In the genomic region with DNA sequence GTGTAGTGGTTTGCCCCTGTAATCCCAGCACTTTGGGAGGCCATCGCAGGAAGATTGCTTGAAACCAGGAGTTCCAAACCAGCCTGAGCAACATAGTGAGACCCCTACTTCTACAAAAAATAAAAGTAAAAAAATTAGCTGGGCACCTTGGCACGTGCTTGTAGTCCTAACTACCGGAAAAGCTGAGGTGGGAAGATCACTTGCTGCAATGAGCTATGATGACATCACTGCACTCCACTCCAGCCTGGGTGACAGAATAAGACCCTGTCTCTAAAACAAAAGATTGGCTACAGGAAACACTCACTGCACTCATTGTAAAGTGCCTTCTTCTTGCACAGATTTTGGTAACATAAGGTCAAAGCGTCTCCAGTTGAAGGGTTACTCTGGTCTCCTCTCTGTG, we compare ENCODE assay signal across 14 cellular contexts.
DNase-seq lines count a peak whose midpoint lies in the region; FAIRE-seq and TF ChIP-seq lines count a peak whose summit lies in the region.
"Had no signal": no experiment of that assay in that cellular context is flagged by ENCODE, and none has a peak within 500 bp of the region (broad histone marks: within the 10 kb centered on the region; RNA-seq: fewer than 3 reads in every experiment).

No MANE protein-coding gene starts in this region.

- intact Hi-C loops in activated CD4-positive, alpha-beta memory T cell treated with anti-CD3 and anti-CD28 coated beads for 36 hours (cut with micrococcal nuclease) = no loop called here

- H3K27me3 Mint-ChIP-seq in H9 (ENCODE audit: low read depth) (no peaks in the 10 kb centered on the region), progenitor cell of endocrine pancreas (no peaks in the 10 kb centered on the region)
- no peaks in the 10 kb centered on the region for H3K27me3 Mint-ChIP-seq in activated CD4-positive, alpha-beta memory T cell treated with anti-CD3 and anti-CD28 coated beads for 36 hours

- WGBS in H9 (ENCODE audit: extremely low coverage, insufficient read length, low lambda C conversion rate) = no CpG with 5 or more reads among the region's 4 CpGs

- no peak for FAIRE-seq in HTR-8/SVneo (lab: Jason Lieb, UNC)
- FAIRE-seq: A549, GM19239 had no signal

- H3K14ac ChIP-seq in H9 (ENCODE audit: insufficient read depth, low read length) = no peak overlapping the region

- DNase-seq in H9 (no peak), dermis blood vessel endothelial cell (peak; percentile 37), progenitor cell of endocrine pancreas (ENCODE audit: low spot score, unreplicated experiment) (no peak), NCI-H82 (lab: John Stamatoyannopoulos, UW) (no peak), HTR-8/SVneo (ENCODE audit: insufficient read length, low spot score) (no peak)
- no peak for DNase-seq in activated CD4-positive, alpha-beta memory T cell treated with anti-CD3 and anti-CD28 coated beads for 36 hours
- DNase-seq: CD8-positive, alpha-beta T cell; COR-L47; DND-41; GDM1 had no signal

- H3K79me2 ChIP-seq in H9 (ENCODE audit: insufficient read depth, low read length) = no peaks in the 10 kb centered on the region
- H3K79me2 ChIP-seq in KMS-11 (ENCODE audit: insufficient read depth, low read depth) = no peaks in the 10 kb centered on the region

- H2BK20ac ChIP-seq in H9 (ENCODE audit: low read depth, low read length, poor library complexity, severe bottlenecking) = no peak overlapping the region

- H3K27ac Mint-ChIP-seq in H9 (no peak overlapping the region), progenitor cell of endocrine pancreas (peak overlapping the region; percentile 58)
- no peak overlapping the region for H3K27ac Mint-ChIP-seq in activated CD4-positive, alpha-beta memory T cell treated with anti-CD3 and anti-CD28 coated beads for 36 hours
- H3K27ac Mint-ChIP-seq: CD14-positive monocyte; CD8-positive, alpha-beta T cell had no signal

- H3K79me1 ChIP-seq in H9 (ENCODE audit: insufficient read depth, low read depth, low read length, poor library complexity, severe bottlenecking) = no peaks in the 10 kb centered on the region

- no peak overlapping the region for H3K4me2 ChIP-seq in H9 (ENCODE audit: insufficient read depth, insufficient read length, low read length)
- H3K4me2 ChIP-seq in KMS-11 = peak overlapping the region; percentile 89
- H3K4me2 ChIP-seq: A549 had no signal

- CTCF ChIA-PET in activated CD4-positive, alpha-beta memory T cell treated with anti-CD3 and anti-CD28 coated beads for 36 hours (lab: Charles Lee) = no interaction called here

- H4K8ac ChIP-seq in H9 (replicated peaks; ENCODE audit: insufficient read length, low read depth, low read length) = no peak overlapping the region

- H3K4me3 Mint-ChIP-seq in H9 (no peak overlapping the region), progenitor cell of endocrine pancreas (ENCODE audit: low read depth) (no peak overlapping the region)
- H3K4me3 Mint-ChIP-seq in activated CD4-positive, alpha-beta memory T cell treated with anti-CD3 and anti-CD28 coated beads for 36 hours = no peak overlapping the region
- H3K4me3 Mint-ChIP-seq: CD14-positive monocyte; CD8-positive, alpha-beta T cell had no signal

- no peak overlapping the region for H3K4ac ChIP-seq in H9 (ENCODE audit: low read depth, low read length)

- H3K4me1 ChIP-seq in H9 (ENCODE audit: insufficient read depth, low read length) = no peaks in the 10 kb centered on the region; the same call in 1 of the 2 replicates
- H3K4me1 ChIP-seq in KMS-11 (ENCODE audit: low read depth, poor library complexity, severe bottlenecking) = peaks cover 57% of the 10 kb centered on the region
- H3K4me1 ChIP-seq: A549 had no signal

- H4K5ac ChIP-seq in H9 (ENCODE audit: insufficient read length, low read depth, low read length) = no peak overlapping the region

- no peak overlapping the region for H3K23ac ChIP-seq in H9 (ENCODE audit: insufficient read length, low read depth, low read length)

- H4K20me1 ChIP-seq in H9 (ENCODE audit: control insufficient read depth, insufficient read depth, insufficient read length) = no peaks in the 10 kb centered on the region
- no peaks in the 10 kb centered on the region for H4K20me1 ChIP-seq in KMS-11 (ENCODE audit: insufficient read depth)

- no peak for TF ChIP-seq CTCF in H9 (conservative IDR thresholded peaks at IDR 0.05)
- TF ChIP-seq CTCF in KMS-11 (conservative IDR thresholded peaks at IDR 0.05; ENCODE audit: low read depth, low read length) = no peak
- no peak for TF ChIP-seq CTCF in progenitor cell of endocrine pancreas (IDR thresholded peaks at IDR 0.05; ENCODE audit: unreplicated experiment)

- POLR2A ChIA-PET in activated CD4-positive, alpha-beta memory T cell treated with anti-CD3 and anti-CD28 coated beads for 36 hours (lab: Charles Lee) = no interaction called here

- H3T11ph ChIP-seq in H9 (ENCODE audit: low read length) = no peak overlapping the region

- no peak overlapping the region for H2BK120ac ChIP-seq in H9 (ENCODE audit: low read depth, low read length, poor library complexity, severe bottlenecking)

- H2BK5ac ChIP-seq in H9 (ENCODE audit: insufficient read length, low read length) = no peak overlapping the region

- H2AK5ac ChIP-seq in H9 (ENCODE audit: insufficient read length, low read length) = no peak overlapping the region

- H3K56ac ChIP-seq in H9 (ENCODE audit: insufficient read length, low read depth, low read length) = no peak overlapping the region

- H4K91ac ChIP-seq in H9 (ENCODE audit: insufficient read length, low read depth, low read length) = no peak overlapping the region

- no peak overlapping the region for H3K9ac ChIP-seq in H9 (ENCODE audit: extremely low read depth, insufficient read length, low read length)
- H3K9ac ChIP-seq in KMS-11 = no peak overlapping the region

- no peak overlapping the region for H2BK12ac ChIP-seq in H9 (ENCODE audit: insufficient read length, low read depth, low read length)

- H3K9me3 ChIP-seq in H9 (ENCODE audit: control insufficient read depth, low read depth, low read length) = no peaks in the 10 kb centered on the region
- H3K9me3 ChIP-seq: A549 had no signal

- no peaks in the 10 kb centered on the region for H3K23me2 ChIP-seq in H9 (ENCODE audit: insufficient read length, low read depth, low read length, poor library complexity, severe bottlenecking)

- no peaks in the 10 kb centered on the region for H3K9me3 Mint-ChIP-seq in H9
- no peaks in the 10 kb centered on the region for H3K9me3 Mint-ChIP-seq in progenitor cell of endocrine pancreas (ENCODE audit: low read depth)
- H3K9me3 Mint-ChIP-seq in activated CD4-positive, alpha-beta memory T cell treated with anti-CD3 and anti-CD28 coated beads for 36 hours = no peaks in the 10 kb centered on the region
- H3K9me3 Mint-ChIP-seq: CD14-positive monocyte; CD8-positive, alpha-beta T cell had no signal

- H2AFZ ChIP-seq in H9 (ENCODE audit: low read length) (no peak overlapping the region), KMS-11 (ENCODE audit: low read depth) (peak overlapping the region; percentile 52; the same call in 1 of the 2 replicates)

- H3K36me3 ChIP-seq in KMS-11 (ENCODE audit: insufficient read depth) = no peaks in the 10 kb centered on the region

- no peak overlapping the region for H2BK15ac ChIP-seq in H9 (ENCODE audit: low read depth, low read length)

- H3K27ac ChIP-seq in H9 (ENCODE audit: insufficient read length, low read depth, low read length) (no peak overlapping the region), KMS-11 (peak overlapping the region; percentile 93)
- H3K27ac ChIP-seq: A549 had no signal

- H3K4me3 ChIP-seq in KMS-11 (IDR thresholded peaks at IDR 0.05; ENCODE audit: insufficient read depth, low read depth, low read length) = peak overlapping the region; percentile 18
- H3K4me3 ChIP-seq: A549 had no signal

- H3K4me1 Mint-ChIP-seq in H9 = peaks cover 16 to 17% of the 10 kb centered on the region in 2 experiments
- H3K4me1 Mint-ChIP-seq in progenitor cell of endocrine pancreas (ENCODE audit: low read depth) = peaks cover 18% of the 10 kb centered on the region
- no peaks in the 10 kb centered on the region for H3K4me1 Mint-ChIP-seq in activated CD4-positive, alpha-beta memory T cell treated with anti-CD3 and anti-CD28 coated beads for 36 hours (ENCODE audit: low read depth)

- no peaks in the 10 kb centered on the region for H3K27me3 ChIP-seq in H9 (ENCODE audit: insufficient read depth, low read length)
- no peaks in the 10 kb centered on the region for H3K27me3 ChIP-seq in KMS-11 (ENCODE audit: insufficient read depth, low read depth)

- H3K36me3 Mint-ChIP-seq in H9 (ENCODE audit: insufficient read depth in 1 of 3, low read depth in 3 of 3) (no peaks in the 10 kb centered on the region), progenitor cell of endocrine pancreas (ENCODE audit: insufficient read depth) (no peaks in the 10 kb centered on the region)
- peaks cover 4% of the 10 kb centered on the region for H3K36me3 Mint-ChIP-seq in activated CD4-positive, alpha-beta memory T cell treated with anti-CD3 and anti-CD28 coated beads for 36 hours
- H3K36me3 Mint-ChIP-seq: CD8-positive, alpha-beta T cell had no signal

- H3K18ac ChIP-seq in H9 (ENCODE audit: insufficient read length, low read depth, low read length) = peak overlapping the region; percentile 6
